Comparison of ENCODE assay signal across 25 cellular contexts in the genomic region with DNA sequence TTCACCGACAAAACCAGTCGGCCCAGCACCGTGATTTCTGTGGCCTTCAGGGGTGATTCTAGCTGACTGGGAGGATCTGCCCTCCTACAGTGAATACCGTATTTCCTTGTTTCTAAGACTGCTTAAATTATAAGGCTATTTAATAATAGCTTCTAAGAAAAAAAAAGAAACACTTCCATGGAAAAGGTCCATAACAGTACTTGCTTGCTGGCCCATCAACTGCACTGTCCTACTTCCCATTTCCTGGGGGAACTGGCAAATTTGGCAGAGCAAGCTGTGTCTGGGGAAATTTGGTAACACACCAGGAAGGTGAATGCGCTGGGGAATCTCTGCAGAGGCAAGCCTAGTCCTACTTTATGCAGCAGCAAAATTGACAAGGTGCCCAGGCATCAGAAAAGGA.
DNase-seq lines count a peak whose midpoint lies in the region; ATAC-seq, FAIRE-seq and TF ChIP-seq lines count a peak whose summit lies in the region.
"Had no signal": no experiment of that assay in that cellular context is flagged by ENCODE, and none has a peak within 500 bp of the region (broad histone marks: within the 10 kb centered on the region; RNA-seq: fewer than 3 reads in every experiment).

No MANE protein-coding gene starts in this region.

- H4K91ac ChIP-seq in H1 (replicated peaks; ENCODE audit: insufficient read length, low read length), result no peak overlapping the region

- H3K36me3 ChIP-seq in H1 (ENCODE audit: control insufficient read depth in 2 of 4, insufficient read depth in 4 of 4, low read length in 3 of 4) (no peaks in the 10 kb centered on the region), neural cell (ENCODE audit: insufficient read depth, low read length) (no peaks in the 10 kb centered on the region)
- H3K36me3 ChIP-seq: BE2C, BLaER1 had no signal

- H2BK20ac ChIP-seq in H1 (ENCODE audit: low read length), result no peak overlapping the region

- H3K4me3 ChIP-seq in H1 (ENCODE audit: extremely low read depth in 1 of 4, insufficient read depth in 2 of 4, low read depth in 3 of 4, low read length in 4 of 4) (no peak overlapping the region), neural cell (ENCODE audit: low read length) (no peak overlapping the region)
- H3K4me3 ChIP-seq: BLaER1, GM12878 had no signal

- no peak overlapping the region for H2BK5ac ChIP-seq in H1 (ENCODE audit: low read depth, low read length)

- no peak overlapping the region for H3K9ac ChIP-seq in H1 (replicated peaks in 1 of 4; ENCODE audit: extremely low read depth in 1 of 4, low read depth in 3 of 4, low read length in 3 of 4)
- no peak overlapping the region for H3K9ac ChIP-seq in neural cell (ENCODE audit: low read length)
- H3K9ac ChIP-seq: BLaER1 had no signal

- CTCF ChIA-PET in H1 (lab: Charles Lee; ENCODE audit: partially characterized antibody), result interaction anchor here (0.9 to 2.5 kb wide), 3 partner anchors 10 to 1073 kb away, joined by 3 to 7 read pairs (median 3); no protein-coding TSS in a partner anchor
- CTCF ChIA-PET in activated CD4-positive, alpha-beta memory T cell treated with anti-CD3 and anti-CD28 coated beads, Interleukin-2, amount 10 ng/mL, durations not matched to agents 7 days and 5 days (lab: Charles Lee), result no interaction called here

- H3K18ac ChIP-seq in H1 (ENCODE audit: extremely low read depth, low read length), result no peak overlapping the region

- no peak overlapping the region for H4K8ac ChIP-seq in H1 (ENCODE audit: extremely low read depth, insufficient read depth, low read length)

- H3K4ac ChIP-seq in H1 (replicated peaks; ENCODE audit: insufficient read length, low read depth, low read length), result no peak overlapping the region

- no peaks in the 10 kb centered on the region for H3K27me3 Mint-ChIP-seq in activated CD4-positive, alpha-beta memory T cell treated with anti-CD3 and anti-CD28 coated beads, Interleukin-2, amount 10 ng/mL, durations not matched to agents 7 days and 5 days
- H3K27me3 Mint-ChIP-seq: CD4-positive, CD25-positive, alpha-beta regulatory T cell had no signal

- H3K27ac Mint-ChIP-seq in activated CD4-positive, alpha-beta memory T cell treated with anti-CD3 and anti-CD28 coated beads, Interleukin-2, amount 10 ng/mL, durations not matched to agents 7 days and 5 days, result no peak overlapping the region
- H3K27ac Mint-ChIP-seq: CD14-positive monocyte; CD4-positive, alpha-beta memory T cell; CD4-positive, CD25-positive, alpha-beta regulatory T cell had no signal

- no peak overlapping the region for H3K14ac ChIP-seq in H1 (ENCODE audit: insufficient read length)

- no peaks in the 10 kb centered on the region for H3K36me3 Mint-ChIP-seq in activated CD4-positive, alpha-beta memory T cell treated with anti-CD3 and anti-CD28 coated beads, Interleukin-2, amount 10 ng/mL, durations not matched to agents 7 days and 5 days (ENCODE audit: low read depth)
- H3K36me3 Mint-ChIP-seq: CD14-positive monocyte; CD4-positive, alpha-beta memory T cell; CD4-positive, CD25-positive, alpha-beta regulatory T cell; CD8-positive, alpha-beta memory T cell had no signal

- no peak for FAIRE-seq in H1 (lab: Jason Lieb, UNC)
- FAIRE-seq: A204.1, GM12878, GM12892, GM18507 had no signal

- H3K27ac ChIP-seq in H1 (ENCODE audit: low read depth, low read length), result no peak overlapping the region
- peak overlapping the region; percentile 51 for H3K27ac ChIP-seq in neural cell (ENCODE audit: low read length)
- H3K27ac ChIP-seq: BLaER1 had no signal

- WGBS in H1 (ENCODE audit: extremely low coverage in 1 of 2, insufficient coverage in 1 of 2, insufficient read length in 1 of 2, insufficient replicate concordance in 2 of 2, low coverage in 1 of 2, low lambda C conversion rate in 2 of 2, missing lambda C conversion rate in 1 of 2), 2 experiments, result 69% methylated on average over 5 of the region's 5 CpGs; no CpG with 5 or more reads in 1 of the 2 experiments

- H4K20me1 ChIP-seq in H1 (replicated peaks in 1 of 2; ENCODE audit: control insufficient read depth in 1 of 2, insufficient read depth in 2 of 2, low read length in 2 of 2), result no peaks in the 10 kb centered on the region
- no peaks in the 10 kb centered on the region for H4K20me1 ChIP-seq in neural cell (ENCODE audit: insufficient read depth)
- H4K20me1 ChIP-seq: BLaER1 had no signal

- no peak overlapping the region for H2BK12ac ChIP-seq in H1 (ENCODE audit: low read depth, low read length)

- TF ChIP-seq RAD21 in H1 (IDR thresholded peaks at IDR 0.05 in 1 of 2, conservative IDR thresholded peaks at IDR 0.05 in 1 of 2; ENCODE audit: low read depth in 2 of 2, low read length in 2 of 2) (no peak), neural cell (conservative IDR thresholded peaks at IDR 0.05) (no peak)

- POLR2A ChIA-PET in H1 (lab: Charles Lee; ENCODE audit: partially characterized antibody), result interaction anchor here (0.7 kb wide), 1 partner anchor 88 kb away, joined by 4 read pairs; no protein-coding TSS in a partner anchor
- POLR2A ChIA-PET in activated CD4-positive, alpha-beta memory T cell treated with anti-CD3 and anti-CD28 coated beads, Interleukin-2, amount 10 ng/mL, durations not matched to agents 7 days and 5 days (lab: Charles Lee), result no interaction called here

- no peak overlapping the region for H3K23ac ChIP-seq in H1 (ENCODE audit: insufficient read length)

- H3K23me2 ChIP-seq in H1 (ENCODE audit: low read depth, low read length), result no peaks in the 10 kb centered on the region

- no peak overlapping the region for H2BK120ac ChIP-seq in H1 (replicated peaks; ENCODE audit: low read depth, low read length)

- H2AK5ac ChIP-seq in H1 (ENCODE audit: low read depth, low read length), result no peak overlapping the region

- H3K27me3 ChIP-seq in H1 (replicated peaks in 1 of 4; ENCODE audit: control insufficient read depth in 3 of 4, extremely low read depth in 1 of 4, insufficient read depth in 3 of 4, low read length in 3 of 4), result no peaks in the 10 kb centered on the region; a peak in 1 of 7 replicates
- H3K27me3 ChIP-seq in neural cell (ENCODE audit: insufficient read depth, low read depth, low read length), result no peaks in the 10 kb centered on the region
- H3K27me3 ChIP-seq: BE2C, BLaER1 had no signal

- H3K79me2 ChIP-seq in H1 (ENCODE audit: control insufficient read depth in 1 of 2, insufficient read depth in 2 of 2, low read length in 2 of 2) (no peaks in the 10 kb centered on the region), neural cell (replicated peaks; ENCODE audit: insufficient read depth, low read length) (no peaks in the 10 kb centered on the region)

- H3K9me3 ChIP-seq in H1 (ENCODE audit: insufficient read depth in 2 of 2, low read depth in 1 of 2, low read length in 1 of 2), result no peaks in the 10 kb centered on the region
- H3K9me3 ChIP-seq in neural cell (ENCODE audit: low read length), result no peaks in the 10 kb centered on the region
- H3K9me3 ChIP-seq: BE2C, BLaER1 had no signal

- H3K4me2 ChIP-seq in H1 (ENCODE audit: insufficient read depth in 1 of 2, low read depth in 2 of 2, low read length in 2 of 2) (no peak overlapping the region), neural cell (ENCODE audit: low read length) (no peak overlapping the region)
- H3K4me2 ChIP-seq: BLaER1 had no signal

- no peaks in the 10 kb centered on the region for H3K9me2 ChIP-seq in neural cell (ENCODE audit: insufficient read depth, low read length)

- no peak for DNase-seq in H1 (ENCODE audit: low read depth in 1 of 2, low spot score in 2 of 2)
- DNase-seq in activated CD4-positive, CD25-positive, alpha-beta regulatory T cell treated with anti-CD3 and anti-CD28 coated beads, Interleukin-2, amount 50 U/mL, for 72 hours, result no peak
- no peak for DNase-seq in activated CD4-positive, alpha-beta memory T cell treated with anti-CD3 and anti-CD28 coated beads, Interleukin-2, amount 10 ng/mL, durations not matched to agents 7 days and 5 days
- DNase-seq: 8988T; ACHN; BE2C; C1 segment of cervical spinal cord; CD4-positive, alpha-beta memory T cell; CD4-positive, CD25-positive, alpha-beta regulatory T cell; CD8-positive, alpha-beta memory T cell; COR-L47; DMS 273 treated with DMSO at 0.1 percent for 48 hours; DMS153; DMS79; DND-41; EL; GDM1 had no signal

- no peaks in the 10 kb centered on the region for H3K9me3 Mint-ChIP-seq in activated CD4-positive, alpha-beta memory T cell treated with anti-CD3 and anti-CD28 coated beads, Interleukin-2, amount 10 ng/mL, durations not matched to agents 7 days and 5 days
- H3K9me3 Mint-ChIP-seq: CD14-positive monocyte had no signal

- H3F3A ChIP-seq in neural cell (ENCODE audit: insufficient read depth, low read length, poor library complexity, severe bottlenecking), result no peaks in the 10 kb centered on the region

- H2AFZ ChIP-seq in H1 (ENCODE audit: low read length) (0 out of 2 replicates have a peak overlapping the region, but pooled peaks have one; percentile 38), neural cell (ENCODE audit: low read depth, low read length) (no peak overlapping the region)

- no peak for ATAC-seq in HG02623 (IDR thresholded peaks at IDR 0.05; ENCODE audit: unreplicated experiment)
- ATAC-seq: GM12878 had no signal

- no peak overlapping the region for H4K5ac ChIP-seq in H1 (ENCODE audit: insufficient read length, low read depth, low read length)

- H3K4me3 Mint-ChIP-seq in activated CD4-positive, alpha-beta memory T cell treated with anti-CD3 and anti-CD28 coated beads, Interleukin-2, amount 10 ng/mL, durations not matched to agents 7 days and 5 days, result no peak overlapping the region
- H3K4me3 Mint-ChIP-seq: CD14-positive monocyte; CD4-positive, alpha-beta memory T cell; CD4-positive, CD25-positive, alpha-beta regulatory T cell; CD8-positive, alpha-beta memory T cell had no signal

- H2BK15ac ChIP-seq in H1 (ENCODE audit: low read length), result no peak overlapping the region

- no peak for TF ChIP-seq EP300 in H1 (IDR thresholded peaks at IDR 0.05; ENCODE audit: borderline replicate concordance in 1 of 2, low read depth in 2 of 2, low read length in 2 of 2)
- no peak for TF ChIP-seq EP300 in neural cell (conservative IDR thresholded peaks at IDR 0.05; ENCODE audit: poor library complexity, severe bottlenecking)

- no peaks in the 10 kb centered on the region for H3K4me1 Mint-ChIP-seq in activated CD4-positive, alpha-beta memory T cell treated with anti-CD3 and anti-CD28 coated beads, Interleukin-2, amount 10 ng/mL, durations not matched to agents 7 days and 5 days
- H3K4me1 Mint-ChIP-seq: CD14-positive monocyte; CD4-positive, alpha-beta memory T cell; CD4-positive, CD25-positive, alpha-beta regulatory T cell; CD8-positive, alpha-beta memory T cell had no signal

- no peaks in the 10 kb centered on the region for H3K79me1 ChIP-seq in H1 (ENCODE audit: low read depth, low read length)

- TF ChIP-seq CTCF in H1 (IDR thresholded peaks at IDR 0.05; ENCODE audit: control extremely low read depth in 1 of 3, insufficient read depth in 1 of 3, low read depth in 1 of 3, low read length in 3 of 3) (no peak), neural cell (IDR thresholded peaks at IDR 0.05; ENCODE audit: poor library complexity, severe bottlenecking) (no peak)

- peaks cover 0 to 2% (median 1%) of the 10 kb centered on the region in 4 experiments; a peak in 4 of 7 replicates for H3K4me1 ChIP-seq in H1 (replicated peaks in 1 of 4; ENCODE audit: control insufficient read depth in 3 of 4, insufficient read depth in 4 of 4, low read length in 3 of 4)
- H3K4me1 ChIP-seq: BE2C, BLaER1 had no signal

- TF ChIP-seq POLR2A in H1 (IDR thresholded peaks at IDR 0.05; ENCODE audit: control extremely low read depth in 1 of 2, low read depth in 2 of 2, low read length in 2 of 2), result no peak

- no peak overlapping the region for H3K56ac ChIP-seq in H1 (replicated peaks; ENCODE audit: insufficient read length, low read depth, low read length)
